In genomic region chr4:21544410-21544809, GRCh38 we compare ENCODE assay signal across 31 cellular contexts.
A peak's percentile ranks its signal among the peaks of the same experiment; 100 is the strongest.
DNase-seq lines count a peak whose midpoint lies in the region; ATAC-seq and TF ChIP-seq lines count a peak whose summit lies in the region.
"Had no signal": no experiment of that assay in that cellular context is flagged by ENCODE, and none has a peak within 500 bp of the region (broad histone marks: within the 10 kb centered on the region; RNA-seq: fewer than 3 reads in every experiment).

No MANE protein-coding gene starts in this region.

- H3K18ac ChIP-seq in neuronal stem cell (ENCODE audit: low read length) (no peak overlapping the region), H9 (ENCODE audit: insufficient read length, low read depth, low read length) (no peak overlapping the region)

- H2BK20ac ChIP-seq in H9 (ENCODE audit: low read depth, low read length, poor library complexity, severe bottlenecking), result no peak overlapping the region

- H3K4me3 Mint-ChIP-seq in GM23338 (no peak overlapping the region), WTC11 (no peak overlapping the region), H9 (no peak overlapping the region)
- H3K4me3 Mint-ChIP-seq: activated naive CD8-positive, alpha-beta T cell treated with anti-CD3 and anti-CD28 coated beads, Interleukin-2, amount 10 ng/mL, durations not matched to agents 7 days and 5 days; activated T-cell treated with anti-CD3 and anti-CD28 coated beads, Interleukin-2, amount 50 U/mL, for 24 hours; CD4-positive, alpha-beta memory T cell; memory B cell; T-helper 1 cell treated with Interleukin-12 subunit alpha and Interleukin-12 subunit beta and Interleukin-4 antibody, amounts not matched to agents 30 μg/mL and 1 μg/mL, for 36 hours had no signal

- no peak overlapping the region for H4K5ac ChIP-seq in H9 (ENCODE audit: insufficient read length, low read depth, low read length)

- H3K4me1 ChIP-seq in GM23338 (ENCODE audit: insufficient read depth) (peaks cover 26% of the 10 kb centered on the region), iPS-20b (ENCODE audit: insufficient read depth, low read length) (peaks cover 13% of the 10 kb centered on the region; the same call in 1 of the 2 replicates), neuronal stem cell (ENCODE audit: control insufficient read depth in 2 of 2, insufficient read depth in 1 of 2, low read depth in 1 of 2, low read length in 2 of 2) (no peaks in the 10 kb centered on the region), H9 (ENCODE audit: insufficient read depth, low read length) (peaks cover 3% of the 10 kb centered on the region; the same call in 1 of the 2 replicates)
- H3K4me1 ChIP-seq: esophagus muscularis mucosa, transverse colon had no signal

- ATAC-seq in GM23338, result peak; percentile 58
- ATAC-seq in WTC11, result peak; percentile 43
- ATAC-seq in omental fat pad (ENCODE audit: low FRiP score), result no peak
- ATAC-seq: HCT116, PC-3 had no signal

- H4K91ac ChIP-seq in neuronal stem cell (ENCODE audit: low read depth, low read length, poor library complexity) (no peak overlapping the region), H9 (ENCODE audit: insufficient read length, low read depth, low read length) (no peak overlapping the region)

- H2BK5ac ChIP-seq in neuronal stem cell (ENCODE audit: low read length) (no peak overlapping the region), H9 (ENCODE audit: insufficient read length, low read length) (no peak overlapping the region)

- H2BK15ac ChIP-seq in neuronal stem cell (ENCODE audit: low read length) (no peak overlapping the region), H9 (ENCODE audit: low read depth, low read length) (no peak overlapping the region)

- no peak overlapping the region for H2BK12ac ChIP-seq in neuronal stem cell (ENCODE audit: low read length)
- no peak overlapping the region for H2BK12ac ChIP-seq in H9 (ENCODE audit: insufficient read length, low read depth, low read length)

- no peak overlapping the region for H3K56ac ChIP-seq in H9 (ENCODE audit: insufficient read length, low read depth, low read length)

- H3K4me3 ChIP-seq in GM23338 (no peak overlapping the region), iPS-20b (ENCODE audit: low read length) (0 out of 2 replicates have a peak overlapping the region, but pooled peaks have one; percentile 40), neuronal stem cell (ENCODE audit: low read length in 2 of 2) (peak overlapping the region in 1 of 2 donors; percentile 48)
- H3K4me3 ChIP-seq: esophagus muscularis mucosa, transverse colon had no signal

- H2BK120ac ChIP-seq in neuronal stem cell (ENCODE audit: low read depth, low read length), result no peak overlapping the region
- H2BK120ac ChIP-seq in H9 (ENCODE audit: low read depth, low read length, poor library complexity, severe bottlenecking), result no peak overlapping the region

- H3K9ac ChIP-seq in iPS-20b (ENCODE audit: low read depth, low read length) (no peak overlapping the region), neuronal stem cell (ENCODE audit: low read depth, low read length, poor library complexity) (no peak overlapping the region), H9 (ENCODE audit: extremely low read depth, insufficient read length, low read length) (no peak overlapping the region)
- H3K9ac ChIP-seq: SK-N-SH had no signal

- H4K8ac ChIP-seq in neuronal stem cell (ENCODE audit: low read depth, low read length), result no peak overlapping the region
- no peak overlapping the region for H4K8ac ChIP-seq in H9 (replicated peaks; ENCODE audit: insufficient read length, low read depth, low read length)

- no peak overlapping the region for H3T11ph ChIP-seq in H9 (ENCODE audit: low read length)

- H3K23ac ChIP-seq in neuronal stem cell (ENCODE audit: low read depth, low read length, poor library complexity), result no peak overlapping the region
- no peak overlapping the region for H3K23ac ChIP-seq in H9 (ENCODE audit: insufficient read length, low read depth, low read length)

- H2AFZ ChIP-seq in GM23338 (no peak overlapping the region), neuronal stem cell (ENCODE audit: low read length) (peak overlapping the region; percentile 81), H9 (ENCODE audit: low read length) (no peak overlapping the region)

- H3F3A ChIP-seq in GM23338 (replicated peaks; ENCODE audit: low read depth), result no peaks in the 10 kb centered on the region

- POLR2A ChIA-PET in WTC11 (lab: Charles Lee), result no interaction called here

- no peaks in the 10 kb centered on the region for H3K36me3 ChIP-seq in GM23338 (ENCODE audit: insufficient read depth)
- no peaks in the 10 kb centered on the region for H3K36me3 ChIP-seq in iPS-20b (ENCODE audit: insufficient read depth, low read depth, low read length)
- H3K36me3 ChIP-seq in neuronal stem cell (replicated peaks in 1 of 2; ENCODE audit: control insufficient read depth in 2 of 2, insufficient read depth in 2 of 2, low read length in 2 of 2), result peaks cover 0 to 2% of the 10 kb centered on the region in 2 donors
- H3K36me3 ChIP-seq: esophagus muscularis mucosa, neutrophil, transverse colon had no signal

- CTCF ChIA-PET in WTC11 (lab: Charles Lee), result no interaction called here

- H4K20me1 ChIP-seq in GM23338 (replicated peaks; ENCODE audit: insufficient read depth), result no peaks in the 10 kb centered on the region
- no peaks in the 10 kb centered on the region for H4K20me1 ChIP-seq in H9 (ENCODE audit: control insufficient read depth, insufficient read depth, insufficient read length)

- peaks cover 21% of the 10 kb centered on the region for H3K4me1 Mint-ChIP-seq in GM23338
- peaks cover 30% of the 10 kb centered on the region for H3K4me1 Mint-ChIP-seq in WTC11
- H3K4me1 Mint-ChIP-seq in H9, result peaks cover 19 to 24% of the 10 kb centered on the region in 2 experiments
- H3K4me1 Mint-ChIP-seq: activated naive CD8-positive, alpha-beta T cell treated with anti-CD3 and anti-CD28 coated beads, Interleukin-2, amount 10 ng/mL, durations not matched to agents 7 days and 5 days; CD4-positive, alpha-beta memory T cell; memory B cell had no signal

- no peaks in the 10 kb centered on the region for H3K79me1 ChIP-seq in neuronal stem cell (ENCODE audit: low read depth, low read length)
- H3K79me1 ChIP-seq in H9 (ENCODE audit: insufficient read depth, low read depth, low read length, poor library complexity, severe bottlenecking), result no peaks in the 10 kb centered on the region

- H3K9me3 Mint-ChIP-seq in GM23338, result peaks cover 5% of the 10 kb centered on the region; the same call in 2 of the 3 replicates
- H3K9me3 Mint-ChIP-seq in WTC11, result peaks cover 16% of the 10 kb centered on the region
- peaks cover 9 to 16% of the 10 kb centered on the region in 2 experiments for H3K9me3 Mint-ChIP-seq in H9
- H3K9me3 Mint-ChIP-seq: memory B cell had no signal

- DNase-seq in GM23338 (ENCODE audit: low spot score), result peak; percentile 26
- DNase-seq in WTC11 (ENCODE audit: low spot score), result no peak
- DNase-seq in neuronal stem cell (ENCODE audit: low spot score), result no peak
- no peak for DNase-seq in cerebellum (ENCODE audit: low spot score)
- DNase-seq in omental fat pad (ENCODE audit: low spot score), result no peak
- no peak for DNase-seq in NCI-H146 treated with DMSO at 0.1 percent for 48 hours (lab: John Stamatoyannopoulos, UW; ENCODE audit: unreplicated experiment)
- no peak for DNase-seq in H9
- DNase-seq: activated CD4-positive, alpha-beta T cell treated with anti-CD3 and anti-CD28 coated beads, Interleukin-2, amount 50 U/mL, for 1 hour; activated CD4-positive, CD25-positive, alpha-beta regulatory T cell; activated effector memory CD4-positive, alpha-beta T cell treated with anti-CD3 and anti-CD28 coated beads, Interleukin-2, amount 50 U/mL, for 16 hours; activated naive CD8-positive, alpha-beta T cell treated with anti-CD3 and anti-CD28 coated beads, Interleukin-2, amount 10 ng/mL, durations not matched to agents 7 days and 5 days; activated T-cell treated with anti-CD3 and anti-CD28 coated beads, Interleukin-2, amount 50 U/mL, for 24 hours; caudate nucleus; CD4-positive, alpha-beta memory T cell; dermis blood vessel endothelial cell; foreskin fibroblast; head of caudate nucleus; NCI-H146; NCI-H446 treated with DMSO at 0.1 percent for 48 hours; NCI-H774; PC-3; SK-N-SH; stimulated activated CD4-positive, alpha-beta T cell treated with anti-CD3 and anti-CD28 coated beads, Interleukin-4, amount 100 ng/mL, for 24 hours; transverse colon had no signal

- no peaks in the 10 kb centered on the region for H3K9me2 ChIP-seq in GM23338 (ENCODE audit: insufficient read depth)
- H3K9me2 ChIP-seq: SK-N-SH had no signal

- peaks cover 3% of the 10 kb centered on the region; the same call in 1 of the 2 replicates for H3K9me3 ChIP-seq in iPS-20b (ENCODE audit: insufficient read depth, low read depth, low read length)
- peaks cover 0 to 2% of the 10 kb centered on the region in 2 donors for H3K9me3 ChIP-seq in neuronal stem cell (replicated peaks in 1 of 2; ENCODE audit: control insufficient read depth in 2 of 2, insufficient read depth in 1 of 2, low read depth in 1 of 2, low read length in 2 of 2)
- no peaks in the 10 kb centered on the region for H3K9me3 ChIP-seq in H9 (ENCODE audit: control insufficient read depth, low read depth, low read length)
- H3K9me3 ChIP-seq: neutrophil, SK-N-SH, transverse colon had no signal

- TF ChIP-seq CTCF in GM23338 (conservative IDR thresholded peaks at IDR 0.05; ENCODE audit: low read depth in 2 of 2), result no peak
- no peak for TF ChIP-seq CTCF in WTC11 (IDR thresholded peaks at IDR 0.05)
- no peak for TF ChIP-seq CTCF in omental fat pad (IDR thresholded peaks at IDR 0.05)
- no peak for TF ChIP-seq CTCF in H9 (conservative IDR thresholded peaks at IDR 0.05)

- H3K4me2 ChIP-seq in GM23338 (peak overlapping the region; percentile 5), neuronal stem cell (ENCODE audit: insufficient read depth, low read length, poor library complexity, severe bottlenecking) (no peak overlapping the region), H9 (ENCODE audit: insufficient read depth, insufficient read length, low read length) (no peak overlapping the region)
- H3K4me2 ChIP-seq: SK-N-SH had no signal

- no CpG with 5 or more reads among the region's 1 CpG for WGBS in neuronal stem cell (ENCODE audit: extremely low coverage in 2 of 2, insufficient read length in 2 of 2, insufficient replicate concordance in 1 of 2), 2 donors
- WGBS in H9 (ENCODE audit: extremely low coverage, insufficient read length, low lambda C conversion rate), result no CpG with 5 or more reads among the region's 1 CpG

- H3K27me3 ChIP-seq in GM23338 (ENCODE audit: insufficient read depth) (0 out of 2 replicates have a peak, but pooled peaks cover 3% of the 10 kb centered on the region), iPS-20b (ENCODE audit: insufficient read depth, low read length) (peaks cover 9% of the 10 kb centered on the region; the same call in 1 of the 2 replicates), neuronal stem cell (ENCODE audit: control insufficient read depth in 3 of 3, insufficient read depth in 3 of 3, low read depth in 1 of 3, low read length in 3 of 3) (peaks cover 0 to 2% (median 0%) of the 10 kb centered on the region in 3 experiments), H9 (ENCODE audit: insufficient read depth, low read length) (no peaks in the 10 kb centered on the region; the same call in 1 of the 2 replicates)
- H3K27me3 ChIP-seq: esophagus muscularis mucosa, neutrophil, transverse colon had no signal

- H2AK5ac ChIP-seq in neuronal stem cell (ENCODE audit: low read depth, low read length) (no peak overlapping the region), H9 (ENCODE audit: insufficient read length, low read length) (no peak overlapping the region)

- H3K36me3 Mint-ChIP-seq in GM23338 (ENCODE audit: low read depth), result peaks cover 8% of the 10 kb centered on the region; the same call in 1 of the 3 replicates
- H3K36me3 Mint-ChIP-seq in WTC11, result peaks cover 15% of the 10 kb centered on the region
- H3K36me3 Mint-ChIP-seq in H9 (ENCODE audit: insufficient read depth in 1 of 3, low read depth in 3 of 3), result peaks cover 0 to 5% (median 3%) of the 10 kb centered on the region in 3 experiments; a peak in 4 of 7 replicates
- H3K36me3 Mint-ChIP-seq: activated naive CD8-positive, alpha-beta T cell treated with anti-CD3 and anti-CD28 coated beads, Interleukin-2, amount 10 ng/mL, durations not matched to agents 7 days and 5 days; CD4-positive, alpha-beta memory T cell; memory B cell had no signal

- H3K27me3 Mint-ChIP-seq in GM23338 (ENCODE audit: insufficient read depth, low read depth, poor library complexity) (peaks cover 8% of the 10 kb centered on the region), WTC11 (ENCODE audit: low read depth) (peaks cover 63% of the 10 kb centered on the region), H9 (ENCODE audit: low read depth) (peaks cover 38% of the 10 kb centered on the region)
- H3K27me3 Mint-ChIP-seq: activated naive CD8-positive, alpha-beta T cell treated with anti-CD3 and anti-CD28 coated beads, Interleukin-2, amount 10 ng/mL, durations not matched to agents 7 days and 5 days; activated T-cell treated with anti-CD3 and anti-CD28 coated beads, Interleukin-2, amount 50 U/mL, for 24 hours; CD4-positive, alpha-beta memory T cell; memory B cell; progenitor cell of endocrine pancreas had no signal

- no peaks in the 10 kb centered on the region for H3K23me2 ChIP-seq in H9 (ENCODE audit: insufficient read length, low read depth, low read length, poor library complexity, severe bottlenecking)

- no peak overlapping the region for H3K14ac ChIP-seq in neuronal stem cell (ENCODE audit: low read length)
- no peak overlapping the region for H3K14ac ChIP-seq in H9 (ENCODE audit: insufficient read depth, low read length)

- H3K79me2 ChIP-seq in GM23338 (replicated peaks; ENCODE audit: insufficient read depth) (no peaks in the 10 kb centered on the region), H9 (ENCODE audit: insufficient read depth, low read length) (no peaks in the 10 kb centered on the region)

- H3K4ac ChIP-seq in neuronal stem cell (ENCODE audit: low read length), result no peak overlapping the region
- H3K4ac ChIP-seq in H9 (ENCODE audit: low read depth, low read length), result no peak overlapping the region

- H3K27ac ChIP-seq in GM23338 (ENCODE audit: low read depth), result no peak overlapping the region
- H3K27ac ChIP-seq in iPS-20b (ENCODE audit: low read length), result no peak overlapping the region
- H3K27ac ChIP-seq in neuronal stem cell (replicated peaks; ENCODE audit: low read length), result no peak overlapping the region
- H3K27ac ChIP-seq in H9 (ENCODE audit: insufficient read length, low read depth, low read length), result no peak overlapping the region
- H3K27ac ChIP-seq: esophagus muscularis mucosa, neutrophil, transverse colon had no signal

- no peak overlapping the region for H3K27ac Mint-ChIP-seq in GM23338
- H3K27ac Mint-ChIP-seq in WTC11, result no peak overlapping the region
- H3K27ac Mint-ChIP-seq in H9, result no peak overlapping the region; a peak in 1 of 7 replicates
- H3K27ac Mint-ChIP-seq: activated naive CD8-positive, alpha-beta T cell treated with anti-CD3 and anti-CD28 coated beads, Interleukin-2, amount 10 ng/mL, durations not matched to agents 7 days and 5 days; activated T-cell treated with anti-CD3 and anti-CD28 coated beads, Interleukin-2, amount 50 U/mL, for 24 hours; CD4-positive, alpha-beta memory T cell; memory B cell; progenitor cell of endocrine pancreas; T-helper 1 cell treated with Interleukin-12 subunit alpha and Interleukin-12 subunit beta and Interleukin-4 antibody, amounts not matched to agents 30 μg/mL and 1 μg/mL, for 36 hours had no signal
